Comparison of ENCODE assay signal across 8 cellular contexts in genomic region chr1:243495442-243496172, GRCh38.
DNase-seq lines count a peak whose midpoint lies in the region; ATAC-seq, FAIRE-seq and TF ChIP-seq lines count a peak whose summit lies in the region.

No MANE protein-coding gene starts in this region.

- DNase-seq in LHCN-M2 (ENCODE audit: low read depth): peak; percentile 61
- DNase-seq in K562 (ENCODE audit: extremely low read depth in 1 of 4, low spot score in 3 of 4): no peak
- peak; percentile 71 to 92 (median 77) for DNase-seq in right lobe of liver
- DNase-seq in thoracic aorta (ENCODE audit: low spot score): no peak
- DNase-seq in NCI-H1092 (lab: John Stamatoyannopoulos, UW): no peak
- DNase-seq in EL: no peak

- ATAC-seq in K562 (no peak), right lobe of liver (peak; percentile 63 to 82 (median 70)), thoracic aorta (ENCODE audit: insufficient number of reproducible peaks, low FRiP score, low read depth) (peak; percentile 54), HG03095 (IDR thresholded peaks at IDR 0.05; ENCODE audit: unreplicated experiment) (no peak), GM21367 (IDR thresholded peaks at IDR 0.05; ENCODE audit: unreplicated experiment) (no peak)

- intact Hi-C loops in K562 (cut with micrococcal nuclease): no loop called here
- intact Hi-C loops in right lobe of liver (cut with DNase I): no loop called here

- 56% methylated on average over 24 of the region's 24 CpGs for WGBS in K562 (ENCODE audit: insufficient coverage, low coverage, missing lambda C conversion rate)
- WGBS in right lobe of liver (ENCODE audit: insufficient coverage, low coverage, low lambda C conversion rate, missing lambda C conversion rate): 32% methylated on average over 5 of the region's 24 CpGs

- no peak for TF ChIP-seq EP300 in K562 (IDR thresholded peaks at IDR 0.05; ENCODE audit: low read length)

- no peak overlapping the region for H3K4me2 ChIP-seq in K562 (ENCODE audit: insufficient read depth, low read length)

- no peaks in the 10 kb centered on the region for H3K79me2 ChIP-seq in K562 (ENCODE audit: control insufficient read depth, insufficient read depth, low read length)

- no peak overlapping the region for H2AFZ ChIP-seq in K562 (ENCODE audit: low read depth, low read length)

- peak overlapping the region in 1 of 2 experiments; percentile 31; a peak in 1 of 4 replicates for H3K9ac ChIP-seq in K562 (ENCODE audit: insufficient read depth in 1 of 2, low read depth in 2 of 2, low read length in 2 of 2)

- TF ChIP-seq CTCF in K562 (IDR thresholded peaks at IDR 0.05 in 2 of 3, conservative IDR thresholded peaks at IDR 0.05 in 1 of 3; ENCODE audit: insufficient read depth in 2 of 3, low read depth in 1 of 3, low read length in 3 of 3) (no peak), right lobe of liver (IDR thresholded peaks at IDR 0.05) (no peak), thoracic aorta (IDR thresholded peaks at IDR 0.05) (no peak)

- no peaks in the 10 kb centered on the region for H3K36me3 ChIP-seq in K562 (ENCODE audit: control insufficient read depth, insufficient read depth, low read length)
- H3K36me3 ChIP-seq in right lobe of liver: no peaks in the 10 kb centered on the region
- H3K36me3 ChIP-seq in thoracic aorta: no peaks in the 10 kb centered on the region

- no peak for FAIRE-seq in K562 (lab: Jason Lieb, UNC)

- no peaks in the 10 kb centered on the region for H3K9me3 ChIP-seq in K562 (replicated peaks; ENCODE audit: control insufficient read depth, insufficient read depth, low read depth, low read length)
- H3K9me3 ChIP-seq in right lobe of liver: no peaks in the 10 kb centered on the region
- H3K9me3 ChIP-seq in thoracic aorta: no peaks in the 10 kb centered on the region

- H4K20me1 ChIP-seq in K562 (replicated peaks; ENCODE audit: control insufficient read depth, insufficient read depth, low read length): no peaks in the 10 kb centered on the region

- POLR2A ChIA-PET in K562 (lab: Yijun Ruan, JAX): interaction anchor here (1.2 kb wide), 1 partner anchor 9 kb away, joined by 3 read pairs; no protein-coding TSS in a partner anchor

- in situ Hi-C loops in K562 (cut with MboI): loop anchor here (25.0 kb wide), 1 partner anchor 767 kb away; no protein-coding TSS in a partner anchor

- CTCF ChIA-PET in K562 (lab: Yijun Ruan, JAX; ENCODE audit: low intra/inter-chr PET ratio): no interaction called here

- H3K4me1 ChIP-seq in K562 (replicated peaks in 1 of 2; ENCODE audit: control insufficient read depth in 2 of 2, insufficient read depth in 2 of 2, low read length in 2 of 2) (peaks cover 0 to 13% of the 10 kb centered on the region in 2 experiments; a peak in 1 of 5 replicates), right lobe of liver (peaks cover 0 to 32% (median 8%) of the 10 kb centered on the region in 4 donors), thoracic aorta (ENCODE audit: control insufficient read depth in 1 of 2, low read depth in 2 of 2) (peaks cover 0 to 14% of the 10 kb centered on the region in 2 donors)

- no peak for TF ChIP-seq POLR2A in K562 (conservative IDR thresholded peaks at IDR 0.05)
- peak; percentile 45 for TF ChIP-seq POLR2A in right lobe of liver (IDR thresholded peaks at IDR 0.05)

- H3K27me3 ChIP-seq in K562 (ENCODE audit: control insufficient read depth in 2 of 2, insufficient read depth in 2 of 2, low read length in 2 of 2) (no peaks in the 10 kb centered on the region), right lobe of liver (no peaks in the 10 kb centered on the region), thoracic aorta (replicated peaks; ENCODE audit: insufficient read depth) (no peaks in the 10 kb centered on the region)

- H3K4me3 ChIP-seq in K562 (no peak overlapping the region), right lobe of liver (no peak overlapping the region), thoracic aorta (peak overlapping the region; percentile 15)

- H3K9me1 ChIP-seq in K562 (ENCODE audit: control insufficient read depth, insufficient read depth, low read length): no peaks in the 10 kb centered on the region

- no peak overlapping the region for H3K27ac ChIP-seq in K562 (ENCODE audit: extremely low read depth, low read depth, low read length)
- H3K27ac ChIP-seq in right lobe of liver: peak overlapping the region; percentile 78 to 95 (median 88)
- H3K27ac ChIP-seq in thoracic aorta: peak overlapping the region; percentile 53 to 75

- TF ChIP-seq RAD21 in K562 (CRISPR knock-in tag; conservative IDR thresholded peaks at IDR 0.05 in 1 of 2, IDR thresholded peaks at IDR 0.05 in 1 of 2): no peak

- BruUV-seq in K562 (replicated peaks; lab: Mats Ljungman, UMichigan): no TSS peak

TF ChIP-seq in K562, 482 proteins besides CTCF, POLR2A, EP300 and RAD21:
- TF ChIP-seq NFE2 (IDR thresholded peaks at IDR 0.05; ENCODE audit: low read depth) (peak; percentile 10; the same call in 1 of the 2 replicates), NCOA1 (IDR thresholded peaks at IDR 0.05; ENCODE audit: low read depth) (no peak), DPF2 (IDR thresholded peaks at IDR 0.05) (no peak)

Comparison
In these comparisons a context has a peak if more than half of its experiments do, and no peak if none do; other contexts are left out.
1. DNase-seq: peak in LHCN-M2 (single experiment) and right lobe of liver (3 of 3); none in K562 (0 of 4), thoracic aorta (single experiment), NCI-H1092 (single experiment) and EL (single experiment).
2. ATAC-seq: peak in right lobe of liver (4 of 4) and thoracic aorta (single experiment); none in K562 (single experiment), HG03095 (single experiment) and GM21367 (single experiment).